Comparison of ENCODE assay signal across 1 cellular context in genomic region chr1:206734499-206735142, GRCh38.
TF ChIP-seq lines count a peak whose summit lies in the region.

No MANE protein-coding gene starts in this region.

TF ChIP-seq in WTC11, 78 proteins besides CTCF, POLR2A, EP300 and RAD21 (continued from another document):
- no peak for TF ChIP-seq CDX4 (CRISPR knock-in tag; IDR thresholded peaks at IDR 0.05; ENCODE audit: borderline replicate concordance)
